Comparison of ENCODE assay signal across 29 cellular contexts in the genomic region with DNA sequence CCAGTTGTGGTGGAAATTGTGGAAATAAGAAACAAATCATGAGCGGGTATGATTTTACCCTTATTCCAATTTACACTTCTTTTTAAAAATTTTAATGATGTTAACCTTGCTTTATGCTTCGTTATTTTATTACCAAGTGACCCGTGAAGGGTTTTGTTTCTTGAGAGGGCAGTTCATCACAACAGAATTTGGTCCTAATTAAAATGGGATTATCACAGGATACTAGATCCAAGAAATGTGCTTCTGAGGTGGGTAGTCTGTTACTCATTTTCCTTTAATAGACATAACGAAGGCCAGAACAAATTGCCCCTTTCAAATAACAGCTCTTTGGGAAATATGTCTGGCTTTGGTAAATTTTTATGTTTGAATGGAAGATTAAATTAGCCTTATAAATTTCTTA. TPM values are rescaled to one million over a fixed set of nuclear protein-coding genes. Genes with fewer than 3 reads are reported as not detected.
"Had no signal": no experiment of that assay in that cellular context is flagged by ENCODE, and none has a peak within 500 bp of the region (broad histone marks: within the 10 kb centered on the region; RNA-seq: fewer than 3 reads in every experiment).

No MANE protein-coding gene starts in this region.

- ATAC-seq: naive thymus-derived CD8-positive, alpha-beta T cell; natural killer cell treated with Interleukin-12 subunit alpha and Interleukin-12 subunit beta and Interleukin-15 and Interleukin-18, amount 100 ng/mL, for 72 hours; pancreas; right lobe of liver; stimulated activated effector memory CD8-positive, alpha-beta T cell treated with anti-CD3 and anti-CD28 coated beads, Interleukin-12 subunit alpha, Interleukin-12 subunit beta, amount 100 ng/mL, for 72 hours; stimulated activated naive B cell treated with anti-CD40 and anti-IgM and Interleukin-4, amounts not matched to agents 10 μg/mL and 1 μg/mL and 100 μg/mL, for 72 hours had no signal

- H3K36me3 Mint-ChIP-seq: naive B cell; naive thymus-derived CD8-positive, alpha-beta T cell; natural killer cell treated with Interleukin-12 subunit alpha and Interleukin-12 subunit beta and Interleukin-15 and Interleukin-18, amount 100 ng/mL, for 72 hours; stimulated activated effector memory CD8-positive, alpha-beta T cell treated with anti-CD3 and anti-CD28 coated beads, Interleukin-12 subunit alpha, Interleukin-12 subunit beta, amount 100 ng/mL, for 72 hours; stimulated activated naive B cell treated with anti-CD40 and anti-IgM and Interleukin-4, amounts not matched to agents 10 μg/mL and 1 μg/mL and 100 μg/mL, for 72 hours had no signal

- FAIRE-seq: pancreas, small intestine, urothelium cell line had no signal

- H3K27me3 ChIP-seq: neutrophil, pancreas, right atrium auricular region, right lobe of liver, sigmoid colon, stomach, thyroid gland, tibial nerve, upper lobe of left lung, vagina had no signal

- H3K4me1 Mint-ChIP-seq: naive B cell; naive thymus-derived CD8-positive, alpha-beta T cell; stimulated activated effector memory CD8-positive, alpha-beta T cell treated with anti-CD3 and anti-CD28 coated beads, Interleukin-12 subunit alpha, Interleukin-12 subunit beta, amount 100 ng/mL, for 72 hours had no signal

- H3K4me3 ChIP-seq: pancreas, prostate gland, right atrium auricular region, right lobe of liver, sigmoid colon, stomach, thoracic aorta, thyroid gland, tibial nerve, upper lobe of left lung, vagina had no signal

- H3K4me1 ChIP-seq: pancreas, prostate gland, right atrium auricular region, right lobe of liver, sigmoid colon, stomach, thyroid gland, upper lobe of left lung, vagina had no signal

- H3K36me3 ChIP-seq: neutrophil, pancreas, prostate gland, right atrium auricular region, right lobe of liver, sigmoid colon, stomach, thoracic aorta, thyroid gland, tibial nerve, upper lobe of left lung, vagina had no signal

- H3K27me3 Mint-ChIP-seq: stimulated activated naive CD8-positive, alpha-beta T cell treated with anti-CD3 and anti-CD28 coated beads, Interleukin-15, Interleukin-2, amounts not matched to agents 100 ng/mL and 50 ng/mL, for 24 hours had no signal

- H3K9me3 Mint-ChIP-seq: naive B cell; naive thymus-derived CD8-positive, alpha-beta T cell; nephron progenitor cell; stimulated activated effector memory CD8-positive, alpha-beta T cell treated with anti-CD3 and anti-CD28 coated beads, Interleukin-12 subunit alpha, Interleukin-12 subunit beta, amount 100 ng/mL, for 72 hours; stimulated activated naive B cell treated with anti-CD40 and anti-IgM and Interleukin-4, amounts not matched to agents 10 μg/mL and 1 μg/mL and 100 μg/mL, for 72 hours; stimulated activated naive CD8-positive, alpha-beta T cell treated with anti-CD3 and anti-CD28 coated beads, Interleukin-15, Interleukin-2, amounts not matched to agents 100 ng/mL and 50 ng/mL, for 24 hours had no signal

- DNase-seq: naive B cell; naive thymus-derived CD8-positive, alpha-beta T cell; nephron progenitor cell; nucleus accumbens; pancreas; right lobe of liver; sigmoid colon; small intestine; stimulated activated CD4-positive, alpha-beta T cell treated with anti-CD3 and anti-CD28 coated beads, Interleukin-15, amount 100 ng/mL, for 24 hours; stimulated activated CD4-positive, alpha-beta T cell treated with anti-CD3 and anti-CD28 coated beads, Interleukin-2, amount 100 ng/mL, for 24 hours; stimulated activated CD4-positive, alpha-beta T cell treated with anti-CD3 and anti-CD28 coated beads, Interleukin-2, amount 100 ng/mL, for 48 hours; stimulated activated CD4-positive, alpha-beta T cell treated with anti-CD3 and anti-CD28 coated beads, Interleukin-4, amount 100 ng/mL, for 24 hours; stimulated activated naive B cell treated with anti-CD40 and anti-IgM and Interleukin-4, amounts not matched to agents 10 μg/mL and 1 μg/mL and 100 μg/mL, for 72 hours; stimulated activated naive CD4-positive, alpha-beta T cell treated with Interleukin-2 at 50 U/mL for 16 hours; stomach; thyroid gland; trophoblast cell; upper lobe of left lung had no signal

- H3K27ac Mint-ChIP-seq: naive B cell; naive thymus-derived CD8-positive, alpha-beta T cell; natural killer cell treated with Interleukin-12 subunit alpha and Interleukin-12 subunit beta and Interleukin-15 and Interleukin-18, amount 100 ng/mL, for 72 hours; nephron progenitor cell; stimulated activated effector memory CD8-positive, alpha-beta T cell treated with anti-CD3 and anti-CD28 coated beads, Interleukin-12 subunit alpha, Interleukin-12 subunit beta, amount 100 ng/mL, for 72 hours; stimulated activated naive B cell treated with anti-CD40 and anti-IgM and Interleukin-4, amounts not matched to agents 10 μg/mL and 1 μg/mL and 100 μg/mL, for 72 hours; stimulated activated naive CD8-positive, alpha-beta T cell treated with anti-CD3 and anti-CD28 coated beads, Interleukin-15, Interleukin-2, amounts not matched to agents 100 ng/mL and 50 ng/mL, for 24 hours had no signal

- H3K27ac ChIP-seq: neutrophil, pancreas, prostate gland, right atrium auricular region, right lobe of liver, sigmoid colon, stomach, thoracic aorta, thyroid gland, tibial nerve, upper lobe of left lung, vagina had no signal

- H3K4me3 Mint-ChIP-seq: naive thymus-derived CD8-positive, alpha-beta T cell; natural killer cell treated with Interleukin-12 subunit alpha and Interleukin-12 subunit beta and Interleukin-15 and Interleukin-18, amount 100 ng/mL, for 72 hours; nephron progenitor cell; neural crest cell; stimulated activated effector memory CD8-positive, alpha-beta T cell treated with anti-CD3 and anti-CD28 coated beads, Interleukin-12 subunit alpha, Interleukin-12 subunit beta, amount 100 ng/mL, for 72 hours; stimulated activated naive B cell treated with anti-CD40 and anti-IgM and Interleukin-4, amounts not matched to agents 10 μg/mL and 1 μg/mL and 100 μg/mL, for 72 hours; stimulated activated naive CD8-positive, alpha-beta T cell treated with anti-CD3 and anti-CD28 coated beads, Interleukin-15, Interleukin-2, amounts not matched to agents 100 ng/mL and 50 ng/mL, for 24 hours had no signal

- H3K9me3 ChIP-seq: neutrophil, pancreas, prostate gland, right atrium auricular region, right lobe of liver, sigmoid colon, stomach, thoracic aorta, thyroid gland, tibial nerve, upper lobe of left lung, vagina had no signal

RNA-seq across cellular contexts. Expression of gene RASSF8, which starts 25.5 kb away (rescaled TPM):
- total RNA-seq: naive thymus-derived CD8-positive, alpha-beta T cell had no signal
